In the genomic region with DNA sequence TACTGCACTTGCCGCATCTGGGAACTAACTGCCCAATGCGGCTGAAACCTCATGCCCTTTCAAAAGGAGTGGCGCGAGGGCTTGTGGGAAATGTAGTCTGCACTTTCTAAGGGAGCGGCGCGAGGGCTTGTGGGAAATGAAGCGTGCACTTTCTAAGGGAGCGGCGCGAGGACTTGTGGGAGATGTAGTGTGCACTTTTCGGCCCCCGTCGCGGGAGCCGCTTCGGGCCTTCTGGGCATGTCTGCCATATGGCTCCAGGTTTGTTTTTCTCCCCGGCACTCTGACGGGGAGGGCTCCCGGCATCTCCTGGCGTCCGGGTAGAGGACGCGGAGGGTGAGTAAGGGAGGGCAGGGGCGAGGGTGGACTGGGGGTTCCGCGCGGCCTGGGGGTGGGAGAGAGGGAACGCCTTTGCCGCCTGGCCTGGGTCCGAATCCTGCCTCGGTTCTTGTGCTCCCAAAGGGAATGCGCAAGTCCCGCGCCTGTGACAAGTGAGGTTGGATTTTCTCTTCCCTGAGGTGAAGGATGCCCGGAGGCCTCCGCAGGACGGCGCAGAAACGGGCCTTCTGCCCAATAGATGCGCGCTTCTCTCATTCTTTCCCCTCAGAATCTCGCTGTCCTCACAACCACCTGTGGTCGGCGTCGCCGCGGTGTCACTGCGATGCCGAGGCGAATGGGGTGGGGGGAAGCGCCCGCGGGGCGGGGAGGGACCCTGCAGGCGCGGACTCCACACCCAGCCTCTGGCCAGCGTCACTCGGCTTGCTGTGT, we compare ENCODE assay signal across 8 cellular contexts. TPM values are rescaled to one million over a fixed set of nuclear protein-coding genes. Genes with fewer than 3 reads are reported as not detected.
DNase-seq lines count a peak whose midpoint lies in the region; TF ChIP-seq lines count a peak whose summit lies in the region.

ZNF37A (plus strand) TSS at position 180 of the 765 bp plus-strand sequence. CDS start 2,281 bp downstream, outside the sequence.

- WGBS in suprapubic skin: 0% methylated on average over 36 of the region's 59 CpGs

- DNase-seq in GM04503 (ENCODE audit: low read depth): peak; percentile 82
- DNase-seq in HFFc6: peak; percentile 92
- DNase-seq in NB4 (ENCODE audit: low read depth): peak; percentile 93
- peak; percentile 45 for DNase-seq in SK-N-MC (ENCODE audit: low read depth, low spot score)
- peak; percentile 95 for DNase-seq in activated naive CD4-positive, alpha-beta T cell treated with anti-CD3 and anti-CD28 coated beads, Interleukin-2, amount 10 ng/mL, durations not matched to agents 7 days and 5 days
- DNase-seq in germinal center (ENCODE audit: low spot score): peak; percentile 84
- DNase-seq in nucleus accumbens (lab: John Stamatoyannopoulos, UW): peak; percentile 26 to 99 (median 92)
- peak; percentile 95 to 96 for DNase-seq in suprapubic skin (ENCODE audit: low spot score in 2 of 2)

- H3K27me3 Mint-ChIP-seq in HFFc6 (ENCODE audit: insufficient read depth): peaks cover 2% of the 10 kb centered on the region
- no peaks in the 10 kb centered on the region for H3K27me3 Mint-ChIP-seq in activated naive CD4-positive, alpha-beta T cell treated with anti-CD3 and anti-CD28 coated beads, Interleukin-2, amount 10 ng/mL, durations not matched to agents 7 days and 5 days

- H3K4me1 Mint-ChIP-seq in HFFc6 (ENCODE audit: low read depth): peaks cover 18% of the 10 kb centered on the region
- H3K4me1 Mint-ChIP-seq in activated naive CD4-positive, alpha-beta T cell treated with anti-CD3 and anti-CD28 coated beads, Interleukin-2, amount 10 ng/mL, durations not matched to agents 7 days and 5 days: peaks cover 39% of the 10 kb centered on the region

- no peaks in the 10 kb centered on the region for H3K27me3 ChIP-seq in suprapubic skin

- no peak for TF ChIP-seq EP300 in suprapubic skin (IDR thresholded peaks at IDR 0.05)

- H3K9ac ChIP-seq in SK-N-MC (ENCODE audit: insufficient read length): peak within 1 kb of the TSS; percentile 77

- H3K4me3 ChIP-seq in NB4 (ENCODE audit: low read depth, low read length): peak within 1 kb of the TSS; percentile 74
- H3K4me3 ChIP-seq in SK-N-MC: peak within 1 kb of the TSS; percentile 82
- H3K4me3 ChIP-seq in suprapubic skin: peak within 1 kb of the TSS; percentile 86

- H3K27ac ChIP-seq in SK-N-MC: no peak within 1 kb of the TSS
- peak within 1 kb of the TSS; percentile 79 for H3K27ac ChIP-seq in suprapubic skin

- CTCF ChIA-PET in activated naive CD4-positive, alpha-beta T cell treated with anti-CD3 and anti-CD28 coated beads, Interleukin-2, amount 10 ng/mL, durations not matched to agents 7 days and 5 days (lab: Charles Lee): interaction anchor here (1.2 kb wide), 1 partner anchor 117 kb away, joined by 5 read pairs; the partner anchor contains the start of gene ZNF25

- H3K36me3 ChIP-seq in SK-N-MC (ENCODE audit: insufficient read depth, low read length): peaks cover 35% of the 10 kb centered on the region
- peaks cover 33% of the 10 kb centered on the region for H3K36me3 ChIP-seq in suprapubic skin

- TF ChIP-seq POLR2A in NB4 (IDR thresholded peaks at IDR 0.05; ENCODE audit: extremely low read depth, insufficient read length) (peak; percentile 36), suprapubic skin (IDR thresholded peaks at IDR 0.05) (peak in 1 of 2 donors; percentile 38)

- H3K27ac Mint-ChIP-seq in HFFc6: peak within 1 kb of the TSS; percentile 81
- peak within 1 kb of the TSS; percentile 95 for H3K27ac Mint-ChIP-seq in activated naive CD4-positive, alpha-beta T cell treated with anti-CD3 and anti-CD28 coated beads, Interleukin-2, amount 10 ng/mL, durations not matched to agents 7 days and 5 days

- H3K4me3 Mint-ChIP-seq in HFFc6: peak within 1 kb of the TSS; percentile 89
- H3K4me3 Mint-ChIP-seq in activated naive CD4-positive, alpha-beta T cell treated with anti-CD3 and anti-CD28 coated beads, Interleukin-2, amount 10 ng/mL, durations not matched to agents 7 days and 5 days: peak within 1 kb of the TSS; percentile 90

- TF ChIP-seq CTCF in HFFc6 (IDR thresholded peaks at IDR 0.05) (no peak), NB4 (IDR thresholded peaks at IDR 0.05; ENCODE audit: low read depth, low read length) (no peak), suprapubic skin (IDR thresholded peaks at IDR 0.05) (no peak)

- H3K9me3 ChIP-seq in SK-N-MC (ENCODE audit: low read depth, low read length): no peaks in the 10 kb centered on the region
- no peaks in the 10 kb centered on the region for H3K9me3 ChIP-seq in suprapubic skin

- peaks cover 15% of the 10 kb centered on the region for H3K4me1 ChIP-seq in suprapubic skin

- H3K36me3 Mint-ChIP-seq in HFFc6 (ENCODE audit: low read depth): peaks cover 37% of the 10 kb centered on the region
- H3K36me3 Mint-ChIP-seq in activated naive CD4-positive, alpha-beta T cell treated with anti-CD3 and anti-CD28 coated beads, Interleukin-2, amount 10 ng/mL, durations not matched to agents 7 days and 5 days: peaks cover 47% of the 10 kb centered on the region

- H3K9me3 Mint-ChIP-seq in HFFc6: no peaks in the 10 kb centered on the region
- peaks cover 15% of the 10 kb centered on the region for H3K9me3 Mint-ChIP-seq in activated naive CD4-positive, alpha-beta T cell treated with anti-CD3 and anti-CD28 coated beads, Interleukin-2, amount 10 ng/mL, durations not matched to agents 7 days and 5 days

RNA-seq across cellular contexts. Expression of gene ZNF37A, which starts in this region (rescaled TPM):
- 10 to 100 TPM in 4 of 6 experiments, 1 to 10 TPM in 2; 8.5 to 13.0 (median 11.9) TPM for total RNA-seq in HFFc6 (2021; fragmentation: NEBNext Ultra II Directional; extraction: Animal tissue kit (Norgen Biotek cat#: 25700))
- total RNA-seq in suprapubic skin: 10 to 100 TPM in 2 of 4 donors, 1 to 10 TPM in 2; 7.3 to 25.3 (median 8.9) TPM

Comparison
In these comparisons a context has a peak if more than half of its experiments do, and no peak if none do; other contexts are left out.
1. DNase-seq: peak in every context shown above with its lines; median percentile 96 in suprapubic skin; 95 in activated naive CD4-positive, alpha-beta T cell treated with anti-CD3 and anti-CD28 coated beads, Interleukin-2, amount 10 ng/mL, durations not matched to agents 7 days and 5 days; 93 in NB4; 92 in HFFc6; 92 in nucleus accumbens; 84 in germinal center; 82 in GM04503; 45 in SK-N-MC.